Comparison of ENCODE assay signal across 9 cellular contexts in genomic region chr20:63571087-63571478, GRCh38. TPM values are rescaled to one million over a fixed set of nuclear protein-coding genes. Genes with fewer than 3 reads are reported as not detected.
"Had no signal": no experiment of that assay in that cellular context is flagged by ENCODE, and none has a peak within 500 bp of the region (broad histone marks: within the 10 kb centered on the region; RNA-seq: fewer than 3 reads in every experiment).

No MANE protein-coding gene starts in this region.

RNA-seq across cellular contexts. Expression of gene FNDC11, which starts 17.1 kb away (rescaled TPM):
- total RNA-seq: SK-MEL-5 had no signal

RNA-seq across cellular contexts. Expression of gene SRMS, which starts 23.5 kb away (rescaled TPM):
- total RNA-seq: Peyer's patch, Right ventricle myocardium inferior, Right ventricle myocardium superior, RPMI7951, SJCRH30, SJSA1, SK-MEL-5, T-cell had no signal
- polyA plus RNA-seq: SK-N-SH had no signal

RNA-seq across cellular contexts. Expression of gene PTK6, which starts 33.9 kb away (rescaled TPM):
- total RNA-seq: SJSA1, SK-MEL-5 had no signal
